8 cellular contexts compared by ENCODE assay signal in genomic region chr11:62340269-62340901, GRCh38. TPM values are rescaled to one million over a fixed set of nuclear protein-coding genes. Genes with fewer than 3 reads are reported as not detected.
A peak's percentile ranks its signal among the peaks of the same experiment; 100 is the strongest.
DNase-seq lines count a peak whose midpoint lies in the region; ATAC-seq and TF ChIP-seq lines count a peak whose summit lies in the region.

No MANE protein-coding gene starts in this region.

- H3K27ac Mint-ChIP-seq in natural killer cell treated with Interleukin-12 subunit alpha and Interleukin-12 subunit beta and Interleukin-15 and Interleukin-18, amount 100 ng/mL, for 72 hours = no peak overlapping the region

- peak overlapping the region; percentile 37 for H3K4me3 Mint-ChIP-seq in natural killer cell treated with Interleukin-12 subunit alpha and Interleukin-12 subunit beta and Interleukin-15 and Interleukin-18, amount 100 ng/mL, for 72 hours

- H3K36me3 Mint-ChIP-seq in natural killer cell treated with Interleukin-12 subunit alpha and Interleukin-12 subunit beta and Interleukin-15 and Interleukin-18, amount 100 ng/mL, for 72 hours = no peaks in the 10 kb centered on the region

- H3K4me1 Mint-ChIP-seq in natural killer cell treated with Interleukin-12 subunit alpha and Interleukin-12 subunit beta and Interleukin-15 and Interleukin-18, amount 100 ng/mL, for 72 hours (ENCODE audit: low read depth in 2 of 2) = peaks cover 22 to 26% of the 10 kb centered on the region in 2 donors

- DNase-seq in Right ventricle myocardium inferior (ENCODE audit: missing footprints) (peak; percentile 66), cardiac septum (ENCODE audit: low spot score) (no peak), NCI-H69 (lab: John Stamatoyannopoulos, UW) (peak; percentile 65), erythroblast (lab: John Stamatoyannopoulos, UW) (peak; percentile 47 to 60), substantia nigra (lab: John Stamatoyannopoulos, UW) (peak in 45 of 49 donors; percentile 11 to 79 (median 63)), NCI-H1048 (lab: John Stamatoyannopoulos, UW) (no peak)
- peak; percentile 45 for DNase-seq in activated CD8-positive, alpha-beta memory T cell treated with anti-CD3 and anti-CD28 coated beads, Interleukin-2, amount 50 U/mL, for 4 hours
- DNase-seq in natural killer cell treated with Interleukin-12 subunit alpha and Interleukin-12 subunit beta and Interleukin-15 and Interleukin-18, amount 100 ng/mL, for 72 hours (ENCODE audit: low spot score) = peak; percentile 69

- ATAC-seq in Right ventricle myocardium inferior = no peak
- peak; percentile 57 to 59 for ATAC-seq in natural killer cell treated with Interleukin-12 subunit alpha and Interleukin-12 subunit beta and Interleukin-15 and Interleukin-18, amount 100 ng/mL, for 72 hours

- peak overlapping the region; percentile 66 for H3K27ac ChIP-seq in substantia nigra (ENCODE audit: low read depth, low read length, poor library complexity, severe bottlenecking)

- TF ChIP-seq POLR2A in erythroblast (IDR thresholded peaks at IDR 0.05; ENCODE audit: low read length) = no peak

- intact Hi-C loops in Right ventricle myocardium inferior (cut with DNase I) = no loop called here
- intact Hi-C loops in cardiac septum (cut with DNase I) = no loop called here

- peaks cover 6 to 19% of the 10 kb centered on the region in 2 donors for H3K27me3 Mint-ChIP-seq in natural killer cell treated with Interleukin-12 subunit alpha and Interleukin-12 subunit beta and Interleukin-15 and Interleukin-18, amount 100 ng/mL, for 72 hours

- H3K9me3 Mint-ChIP-seq in natural killer cell treated with Interleukin-12 subunit alpha and Interleukin-12 subunit beta and Interleukin-15 and Interleukin-18, amount 100 ng/mL, for 72 hours = no peaks in the 10 kb centered on the region

RNA-seq across cellular contexts. Expression of gene ASRGL1, which starts 3.1 kb away (rescaled TPM):
- 4.7 TPM for total RNA-seq in Right ventricle myocardium inferior
- 9.2 TPM for total RNA-seq in cardiac septum
- 1 to 10 TPM; 7.2 to 7.8 TPM for total RNA-seq in natural killer cell treated with Interleukin-12 subunit alpha and Interleukin-12 subunit beta and Interleukin-15 and Interleukin-18, amount 100 ng/mL, for 72 hours

RNA-seq across cellular contexts. Expression of gene SCGB1D4, which starts 41.5 kb away (rescaled TPM):
- total RNA-seq in Right ventricle myocardium inferior (not detected), cardiac septum (not detected)
- not detected for total RNA-seq in natural killer cell treated with Interleukin-12 subunit alpha and Interleukin-12 subunit beta and Interleukin-15 and Interleukin-18, amount 100 ng/mL, for 72 hours

Comparison
In these comparisons a context has a peak if more than half of its experiments do, and no peak if none do; other contexts are left out.
1. DNase-seq: peak in Right ventricle myocardium inferior (single experiment), NCI-H69 (single experiment), activated CD8-positive, alpha-beta memory T cell treated with anti-CD3 and anti-CD28 coated beads, Interleukin-2, amount 50 U/mL, for 4 hours (single experiment), erythroblast (2 of 2), natural killer cell treated with Interleukin-12 subunit alpha and Interleukin-12 subunit beta and Interleukin-15 and Interleukin-18, amount 100 ng/mL, for 72 hours (single experiment) and substantia nigra (45 of 49); none in cardiac septum (single experiment) and NCI-H1048 (single experiment).